15 cellular contexts compared by ENCODE assay signal in genomic region chr14:88929656-88930436, GRCh38.
DNase-seq lines count a peak whose midpoint lies in the region; FAIRE-seq and TF ChIP-seq lines count a peak whose summit lies in the region.
"Had no signal": no experiment of that assay in that cellular context is flagged by ENCODE, and none has a peak within 500 bp of the region (broad histone marks: within the 10 kb centered on the region; RNA-seq: fewer than 3 reads in every experiment).

No MANE protein-coding gene starts in this region.

- H4K91ac ChIP-seq in H1 (replicated peaks; ENCODE audit: insufficient read length, low read length), result no peak overlapping the region

- H3K4me1 ChIP-seq in H1 (replicated peaks in 1 of 4; ENCODE audit: control insufficient read depth in 3 of 4, insufficient read depth in 4 of 4, low read length in 3 of 4) (no peaks in the 10 kb centered on the region), esophagus muscularis mucosa (no peaks in the 10 kb centered on the region), tibial artery (no peaks in the 10 kb centered on the region)
- H3K4me1 ChIP-seq: prostate gland, uterus had no signal

- H2BK20ac ChIP-seq in H1 (ENCODE audit: low read length), result no peak overlapping the region

- H2BK15ac ChIP-seq in H1 (ENCODE audit: low read length), result no peak overlapping the region

- H3K27ac ChIP-seq in H1 (ENCODE audit: low read depth, low read length), result no peak overlapping the region
- H3K27ac ChIP-seq in esophagus muscularis mucosa (replicated peaks in 1 of 4), result no peak overlapping the region
- no peak overlapping the region for H3K27ac ChIP-seq in tibial artery
- H3K27ac ChIP-seq: prostate gland, RWPE1, uterus had no signal

- no peak overlapping the region for H3K4ac ChIP-seq in H1 (replicated peaks; ENCODE audit: insufficient read length, low read depth, low read length)

- no peak overlapping the region for H3K18ac ChIP-seq in H1 (ENCODE audit: extremely low read depth, low read length)

- H3K14ac ChIP-seq in H1 (ENCODE audit: insufficient read length), result no peak overlapping the region

- peak; percentile 3 for DNase-seq in stimulated activated CD4-positive, alpha-beta T cell treated with anti-CD3 and anti-CD28 coated beads, Interleukin-15, amount 100 ng/mL, for 24 hours
- no peak for DNase-seq in stimulated activated CD4-positive, alpha-beta T cell treated with anti-CD3 and anti-CD28 coated beads, Interleukin-4, amount 100 ng/mL, for 4 hours
- DNase-seq in NB4 (ENCODE audit: low read depth), result peak; percentile 8
- peak in 1 of 2 experiments; percentile 56 for DNase-seq in H1 (ENCODE audit: low read depth in 1 of 2, low spot score in 2 of 2)
- DNase-seq in D341Med (ENCODE audit: low spot score), result no peak
- DNase-seq in esophagus muscularis mucosa (ENCODE audit: extremely low spot score), result no peak
- no peak for DNase-seq in NK-92 (lab: John Stamatoyannopoulos, UW; ENCODE audit: unreplicated experiment)
- no peak for DNase-seq in tibial artery
- DNase-seq: activated CD8-positive, alpha-beta memory T cell treated with anti-CD3 and anti-CD28 coated beads, Interleukin-2, amount 50 U/mL, for 48 hours; activated naive CD8-positive, alpha-beta T cell treated with anti-CD3 and anti-CD28 coated beads, Interleukin-2, amount 10 ng/mL, durations not matched to agents 7 days and 5 days; cortex of kidney; NCI-H1105; uterus had no signal

- H3K4me3 ChIP-seq in NB4 (ENCODE audit: low read depth, low read length), result no peak overlapping the region
- no peak overlapping the region for H3K4me3 ChIP-seq in H1 (ENCODE audit: extremely low read depth in 1 of 4, insufficient read depth in 2 of 4, low read depth in 3 of 4, low read length in 4 of 4)
- no peak overlapping the region for H3K4me3 ChIP-seq in esophagus muscularis mucosa
- H3K4me3 ChIP-seq in tibial artery, result no peak overlapping the region
- H3K4me3 ChIP-seq: prostate gland, uterus had no signal

- no peak overlapping the region for H3K23ac ChIP-seq in H1 (ENCODE audit: insufficient read length)

- no peak overlapping the region for H2BK120ac ChIP-seq in H1 (replicated peaks; ENCODE audit: low read depth, low read length)

- CTCF ChIA-PET in H1 (lab: Charles Lee; ENCODE audit: partially characterized antibody), result interaction anchor here (0.7 to 1.7 kb wide), 10 partner anchors 9 to 262 kb away, joined by 3 to 6 read pairs (median 3); no protein-coding TSS in a partner anchor

- no peaks in the 10 kb centered on the region for H3K23me2 ChIP-seq in H1 (ENCODE audit: low read depth, low read length)

- no peaks in the 10 kb centered on the region for H3K79me2 ChIP-seq in H1 (ENCODE audit: control insufficient read depth in 1 of 2, insufficient read depth in 2 of 2, low read length in 2 of 2)

- H3K79me1 ChIP-seq in H1 (ENCODE audit: low read depth, low read length), result no peaks in the 10 kb centered on the region

- no peak overlapping the region; the same call in 1 of the 2 replicates for H4K8ac ChIP-seq in H1 (ENCODE audit: extremely low read depth, insufficient read depth, low read length)

- no peak overlapping the region for H2BK5ac ChIP-seq in H1 (ENCODE audit: low read depth, low read length)

- H2BK12ac ChIP-seq in H1 (ENCODE audit: low read depth, low read length), result no peak overlapping the region

- intact Hi-C loops in esophagus muscularis mucosa (cut with DNase I), result no loop called here
- intact Hi-C loops in tibial artery (cut with DNase I; ENCODE audit: low total_unique reads), result no loop called here

- H3K4me2 ChIP-seq in H1 (ENCODE audit: insufficient read depth in 1 of 2, low read depth in 2 of 2, low read length in 2 of 2), result no peak overlapping the region

- 89% methylated on average over 3 of the region's 4 CpGs; no CpG with 5 or more reads in 1 of the 2 experiments for WGBS in H1 (ENCODE audit: extremely low coverage in 1 of 2, insufficient coverage in 1 of 2, insufficient read length in 1 of 2, insufficient replicate concordance in 2 of 2, low coverage in 1 of 2, low lambda C conversion rate in 2 of 2, missing lambda C conversion rate in 1 of 2), 2 experiments
- WGBS in esophagus muscularis mucosa, result 86% methylated on average over 4 of the region's 4 CpGs

- TF ChIP-seq CTCF in NB4 (IDR thresholded peaks at IDR 0.05; ENCODE audit: low read depth, low read length), result peak; percentile 16
- TF ChIP-seq CTCF in H1 (IDR thresholded peaks at IDR 0.05; ENCODE audit: control extremely low read depth in 1 of 3, insufficient read depth in 1 of 3, low read depth in 1 of 3, low read length in 3 of 3), result peak; percentile 33 to 63 (median 61); a peak in 3 of 4 replicates
- no peak for TF ChIP-seq CTCF in esophagus muscularis mucosa (IDR thresholded peaks at IDR 0.05)
- TF ChIP-seq CTCF in tibial artery (IDR thresholded peaks at IDR 0.05), result no peak

- POLR2A ChIA-PET in H1 (lab: Charles Lee; ENCODE audit: partially characterized antibody), result no interaction called here

- no peak overlapping the region for H3K9ac ChIP-seq in H1 (replicated peaks in 1 of 4; ENCODE audit: extremely low read depth in 1 of 4, low read depth in 3 of 4, low read length in 3 of 4)

- TF ChIP-seq POLR2A in NB4 (IDR thresholded peaks at IDR 0.05; ENCODE audit: extremely low read depth, insufficient read length), result no peak
- TF ChIP-seq POLR2A in H1 (IDR thresholded peaks at IDR 0.05; ENCODE audit: control extremely low read depth in 1 of 2, low read depth in 2 of 2, low read length in 2 of 2), result no peak
- TF ChIP-seq POLR2A in esophagus muscularis mucosa (IDR thresholded peaks at IDR 0.05; ENCODE audit: low read depth), result no peak

- H4K20me1 ChIP-seq in H1 (replicated peaks in 1 of 2; ENCODE audit: control insufficient read depth in 1 of 2, insufficient read depth in 2 of 2, low read length in 2 of 2), result no peaks in the 10 kb centered on the region

- H4K5ac ChIP-seq in H1 (ENCODE audit: insufficient read length, low read depth, low read length), result no peak overlapping the region

- TF ChIP-seq EP300 in H1 (IDR thresholded peaks at IDR 0.05; ENCODE audit: borderline replicate concordance in 1 of 2, low read depth in 2 of 2, low read length in 2 of 2), result no peak
- no peak for TF ChIP-seq EP300 in esophagus muscularis mucosa (IDR thresholded peaks at IDR 0.05)

- H3K36me3 ChIP-seq in H1 (ENCODE audit: control insufficient read depth in 2 of 4, insufficient read depth in 4 of 4, low read length in 3 of 4) (no peaks in the 10 kb centered on the region), esophagus muscularis mucosa (no peaks in the 10 kb centered on the region), tibial artery (no peaks in the 10 kb centered on the region)
- H3K36me3 ChIP-seq: prostate gland, uterus had no signal

- no peak overlapping the region for H3K56ac ChIP-seq in H1 (replicated peaks; ENCODE audit: insufficient read length, low read depth, low read length)

- H3K27me3 ChIP-seq in H1 (replicated peaks in 1 of 4; ENCODE audit: control insufficient read depth in 3 of 4, extremely low read depth in 1 of 4, insufficient read depth in 3 of 4, low read length in 3 of 4) (peaks cover 0 to 1% (median 0%) of the 10 kb centered on the region in 4 experiments; a peak in 1 of 7 replicates), esophagus muscularis mucosa (no peaks in the 10 kb centered on the region), tibial artery (peaks cover 0 to 9% of the 10 kb centered on the region in 2 donors)
- H3K27me3 ChIP-seq: uterus had no signal

- H3K9me3 ChIP-seq in H1 (ENCODE audit: insufficient read depth in 2 of 2, low read depth in 1 of 2, low read length in 1 of 2), result no peaks in the 10 kb centered on the region
- H3K9me3 ChIP-seq in esophagus muscularis mucosa, result peaks cover 0 to 17% (median 3%) of the 10 kb centered on the region in 4 donors
- peaks cover 0 to 15% (median 0%) of the 10 kb centered on the region in 3 donors for H3K9me3 ChIP-seq in tibial artery
- H3K9me3 ChIP-seq: prostate gland, uterus had no signal

- TF ChIP-seq RAD21 in H1 (IDR thresholded peaks at IDR 0.05 in 1 of 2, conservative IDR thresholded peaks at IDR 0.05 in 1 of 2; ENCODE audit: low read depth in 2 of 2, low read length in 2 of 2), result peak; percentile 48 to 57

- no peak overlapping the region for H2AK5ac ChIP-seq in H1 (ENCODE audit: low read depth, low read length)

- H2AFZ ChIP-seq in H1 (ENCODE audit: low read length), result no peak overlapping the region

- no peak for FAIRE-seq in H1 (lab: Jason Lieb, UNC)

TF ChIP-seq in H1, 55 proteins besides CTCF, POLR2A, EP300 and RAD21:
- TF ChIP-seq CTBP2 (IDR thresholded peaks at IDR 0.05; ENCODE audit: borderline replicate concordance, insufficient read depth, insufficient read length, low read length) (no peak), ATF2 (IDR thresholded peaks at IDR 0.05; ENCODE audit: low read length) (no peak), SIX5 (IDR thresholded peaks at IDR 0.05; ENCODE audit: low read depth, low read length) (no peak), KDM5A (IDR thresholded peaks at IDR 0.05; ENCODE audit: low read length) (no peak), KDM1A (IDR thresholded peaks at IDR 0.05; ENCODE audit: borderline replicate concordance, low read length) (no peak), SUZ12 (IDR thresholded peaks at IDR 0.05; ENCODE audit: low read length) (no peak), PHF8 (conservative IDR thresholded peaks at IDR 0.05; ENCODE audit: low read depth, low read length) (no peak), BRCA1 (IDR thresholded peaks at IDR 0.05; ENCODE audit: low read depth, low read length) (no peak), RXRA (IDR thresholded peaks at IDR 0.05; ENCODE audit: insufficient read depth, low read depth, low read length) (no peak), SRF (IDR thresholded peaks at IDR 0.05; ENCODE audit: low read depth, low read length) (no peak)
TF ChIP-seq in H1: peak in this region for 0.

Comparison
In these comparisons a context has a peak if more than half of its experiments do, and no peak if none do; other contexts are left out.
1. DNase-seq: peak in stimulated activated CD4-positive, alpha-beta T cell treated with anti-CD3 and anti-CD28 coated beads, Interleukin-15, amount 100 ng/mL, for 24 hours (single experiment) and NB4 (single experiment); none in stimulated activated CD4-positive, alpha-beta T cell treated with anti-CD3 and anti-CD28 coated beads, Interleukin-4, amount 100 ng/mL, for 4 hours (0 of 2), D341Med (single experiment), esophagus muscularis mucosa (single experiment), NK-92 (single experiment) and tibial artery (0 of 2).
2. CTCF ChIP-seq: peak in NB4 (single experiment) and H1 (3 of 3); none in esophagus muscularis mucosa (0 of 3) and tibial artery (0 of 2).